Comparison of ENCODE assay signal across 8 cellular contexts in genomic region chr19:35248310-35249145, GRCh38. TPM values are rescaled to one million over a fixed set of nuclear protein-coding genes. Genes with fewer than 3 reads are reported as not detected.
DNase-seq lines count a peak whose midpoint lies in the region; ATAC-seq and TF ChIP-seq lines count a peak whose summit lies in the region.

Gene LSR (plus strand): TSS chr19:35249002. CDS start chr19:35249023, 21 bp downstream.

- peaks cover 11% of the 10 kb centered on the region for H3K36me3 Mint-ChIP-seq in neural progenitor cell
- no peaks in the 10 kb centered on the region for H3K36me3 Mint-ChIP-seq in type B pancreatic cell

- peak within 1 kb of the TSS; percentile 96 for H3K27ac Mint-ChIP-seq in neural progenitor cell
- peak within 1 kb of the TSS; percentile 98 for H3K27ac Mint-ChIP-seq in type B pancreatic cell

- H3K4me2 ChIP-seq in neural progenitor cell = peak within 1 kb of the TSS; percentile 83

- peaks cover 31% of the 10 kb centered on the region for H4K20me1 ChIP-seq in neural progenitor cell (ENCODE audit: low read depth)

- DNase-seq in NCI-H2081 (lab: John Stamatoyannopoulos, UW) = peak; percentile 91 to 92
- peak; percentile 63 to 68 for DNase-seq in activated CD8-positive, alpha-beta memory T cell treated with anti-CD3 and anti-CD28 coated beads for 1 hour (ENCODE audit: extremely low read depth in 1 of 2, low read depth in 1 of 2)
- peak; percentile 80 for DNase-seq in epithelial cell of prostate (ENCODE audit: low read depth, low spot score)
- DNase-seq in neural progenitor cell (ENCODE audit: low spot score) = peak; percentile 97
- DNase-seq in type B pancreatic cell (ENCODE audit: extremely low spot score, unreplicated experiment) = peak; percentile 88
- no peak for DNase-seq in amygdala (lab: John Stamatoyannopoulos, UW)

- H3K9ac ChIP-seq in neural progenitor cell = peak within 1 kb of the TSS; percentile 97

- H3K4me3 ChIP-seq in GM12875 (ENCODE audit: low read depth, low read length) (peak within 1 kb of the TSS; percentile 96), neural progenitor cell (peak within 1 kb of the TSS; percentile 95)

- no peak for TF ChIP-seq CTCF in GM12875 (IDR thresholded peaks at IDR 0.05; ENCODE audit: borderline replicate concordance, insufficient read depth, low read depth, low read length)
- peak; percentile 27 for TF ChIP-seq CTCF in neural progenitor cell (IDR thresholded peaks at IDR 0.05)
- no peak for TF ChIP-seq CTCF in type B pancreatic cell (conservative IDR thresholded peaks at IDR 0.05)

- H3K27ac ChIP-seq in epithelial cell of prostate (peak within 1 kb of the TSS; percentile 94), neural progenitor cell (peak within 1 kb of the TSS; percentile 99)

- no peaks in the 10 kb centered on the region for H3K9me3 ChIP-seq in neural progenitor cell (ENCODE audit: low read depth)

- H3K79me2 ChIP-seq in neural progenitor cell (ENCODE audit: low read depth) = peaks cover 41% of the 10 kb centered on the region

- H3K27me3 Mint-ChIP-seq in neural progenitor cell (ENCODE audit: insufficient read depth, low read depth) = peaks cover 28% of the 10 kb centered on the region
- peaks cover 58% of the 10 kb centered on the region for H3K27me3 Mint-ChIP-seq in type B pancreatic cell

- peak within 1 kb of the TSS; percentile 97 for H2AFZ ChIP-seq in neural progenitor cell (replicated peaks)

- peaks cover 8% of the 10 kb centered on the region for H3K4me1 ChIP-seq in neural progenitor cell

- H3F3A ChIP-seq in neural progenitor cell (ENCODE audit: low read depth) = peaks cover 18% of the 10 kb centered on the region

- H3K4me3 Mint-ChIP-seq in neural progenitor cell (peak within 1 kb of the TSS; percentile 96), type B pancreatic cell (peak within 1 kb of the TSS; percentile 97)

- no peaks in the 10 kb centered on the region for H3K27me3 ChIP-seq in neural progenitor cell

- no peaks in the 10 kb centered on the region for H3K36me3 ChIP-seq in neural progenitor cell

- H3K4me1 Mint-ChIP-seq in neural progenitor cell (peaks cover 12% of the 10 kb centered on the region), type B pancreatic cell (ENCODE audit: unreplicated experiment) (peaks cover 13% of the 10 kb centered on the region)

- ATAC-seq in HG02623 (IDR thresholded peaks at IDR 0.05; ENCODE audit: unreplicated experiment) = peak; percentile 71

- H3K9me3 Mint-ChIP-seq in neural progenitor cell (peaks cover 6% of the 10 kb centered on the region), type B pancreatic cell (no peaks in the 10 kb centered on the region)

RNA-seq across cellular contexts. Expression of gene LSR, which starts in this region (rescaled TPM):
- total RNA-seq in neural progenitor cell (ENCODE audit: low replicate concordance) (27.1 and 78.4 TPM in 2 replicates), type B pancreatic cell (ENCODE audit: low replicate concordance) (78.5 and 155 TPM in 2 replicates)

Comparison
In these comparisons a context has a peak if more than half of its experiments do, and no peak if none do; other contexts are left out.
1. DNase-seq: peak in NCI-H2081 (2 of 2), activated CD8-positive, alpha-beta memory T cell treated with anti-CD3 and anti-CD28 coated beads for 1 hour (2 of 2), epithelial cell of prostate (single experiment), neural progenitor cell (single experiment) and type B pancreatic cell (single experiment); none in amygdala (0 of 56).